Comparison of ENCODE assay signal across 10 cellular contexts in the genomic region with DNA sequence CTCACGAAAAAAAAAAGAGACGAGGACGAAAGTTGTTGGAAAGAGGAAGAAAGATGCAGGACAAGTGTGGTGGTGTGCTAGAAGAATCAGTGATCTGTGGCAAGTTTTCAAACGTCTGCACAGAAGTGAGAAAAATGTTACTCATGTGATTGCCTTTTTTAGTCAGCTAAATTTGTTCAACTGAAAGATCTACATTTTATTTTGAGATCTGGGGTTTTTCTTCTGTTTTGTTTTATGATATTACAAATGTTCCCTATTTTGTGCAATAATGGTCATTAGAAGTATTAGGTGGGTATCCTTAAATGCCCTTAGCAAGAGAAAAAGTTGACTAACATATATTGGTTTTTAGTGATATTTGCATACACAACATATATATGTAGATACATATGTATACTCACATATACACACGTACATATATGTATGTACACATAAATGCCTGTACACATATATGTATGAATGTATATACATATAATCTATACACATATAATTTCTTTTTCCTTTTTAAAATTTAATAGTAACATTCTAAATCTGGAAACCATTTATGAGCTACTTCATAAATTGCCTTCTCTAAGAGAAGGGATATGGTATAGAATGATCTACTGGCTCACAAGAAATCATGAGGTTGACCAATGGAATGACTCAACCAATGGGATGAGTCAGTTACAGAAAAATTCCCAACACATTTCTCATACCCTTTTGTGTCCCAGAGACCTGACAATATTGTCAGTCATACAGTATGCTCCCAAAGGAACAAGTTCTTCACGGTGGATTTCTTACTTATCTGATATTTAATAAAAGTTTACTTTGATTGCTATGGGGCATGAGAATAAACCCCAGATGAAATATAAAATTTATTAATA. TPM values are rescaled to one million over a fixed set of nuclear protein-coding genes. Genes with fewer than 3 reads are reported as not detected.
DNase-seq lines count a peak whose midpoint lies in the region; ATAC-seq, FAIRE-seq and TF ChIP-seq lines count a peak whose summit lies in the region.
"Had no signal": no experiment of that assay in that cellular context is flagged by ENCODE, and none has a peak within 500 bp of the region (broad histone marks: within the 10 kb centered on the region; RNA-seq: fewer than 3 reads in every experiment).

No MANE protein-coding gene starts in this region.

- no peak for FAIRE-seq in HepG2 (lab: Jason Lieb, UNC)
- FAIRE-seq: small intestine had no signal

- CTCF ChIA-PET in HepG2 (lab: Yijun Ruan, JAX; ENCODE audit: low intra/inter-chr PET ratio, low total read pairs) = no interaction called here

- intact Hi-C loops in HepG2 (cut with micrococcal nuclease; ENCODE audit: unreplicated experiment) = no loop called here

- no peak for TF ChIP-seq EP300 in HepG2 (IDR thresholded peaks at IDR 0.05; ENCODE audit: low read depth in 2 of 2, low read length in 2 of 2)
- TF ChIP-seq EP300 in HepG2 (CRISPR knock-in tag; IDR thresholded peaks at IDR 0.05; ENCODE audit: borderline replicate concordance) = no peak

- 6% methylated on average over 6 of the region's 6 CpGs for WGBS in HepG2 (ENCODE audit: low lambda C conversion rate)

- DNase-seq in ACHN = peak; percentile 82
- peak; percentile 83 for DNase-seq in astrocyte of the spinal cord (ENCODE audit: low read depth, low spot score)
- no peak for DNase-seq in NCI-H526 treated with DMSO at 0.1 percent for 48 hours (lab: John Stamatoyannopoulos, UW)
- no peak for DNase-seq in HepG2 (ENCODE audit: low spot score)
- DNase-seq in activated gamma-delta T cell (lab: John Stamatoyannopoulos, UW) = no peak
- no peak for DNase-seq in NCI-H510A (lab: John Stamatoyannopoulos, UW)
- DNase-seq: NCI-H748 treated with DMSO at 0.1 percent for 48 hours, small intestine had no signal

- no peak overlapping the region for H3K4me3 ChIP-seq in astrocyte of the spinal cord (ENCODE audit: low read depth, low read length)
- H3K4me3 ChIP-seq in HepG2 (replicated peaks in 1 of 3; ENCODE audit: insufficient read depth in 1 of 3, low read depth in 2 of 3, low read length in 3 of 3) = no peak overlapping the region

- BruUV-seq in HepG2 (replicated peaks; lab: Mats Ljungman, UMichigan) = no TSS peak

- TF ChIP-seq RAD21 in HepG2 (CRISPR knock-in tag; IDR thresholded peaks at IDR 0.05) = no peak

- H3K4me1 ChIP-seq in HepG2 (ENCODE audit: insufficient read depth, low read length) = no peaks in the 10 kb centered on the region

- no peak for TF ChIP-seq POLR2A in HepG2 (IDR thresholded peaks at IDR 0.05; ENCODE audit: insufficient read depth in 1 of 2, low read depth in 2 of 2, low read length in 2 of 2)

- no peaks in the 10 kb centered on the region for H3K9me3 ChIP-seq in HepG2 (ENCODE audit: low read length)

- peaks cover 0 to 7% of the 10 kb centered on the region in 2 experiments; a peak in 1 of 5 replicates for H3K27me3 ChIP-seq in HepG2 (ENCODE audit: control insufficient read depth in 1 of 2, insufficient read depth in 2 of 2, low read length in 2 of 2)

- in situ Hi-C loops in ACHN (cut with HindIII; ENCODE audit: low pct_ligation_motif_present, low pct_unique_long_range_greater_than_20kb, low sequenced_read_pairs) = no loop called here
- in situ Hi-C loops in astrocyte of the spinal cord (cut with HindIII; ENCODE audit: low sequenced_read_pairs) = no loop called here
- in situ Hi-C loops in HepG2 (cut with HindIII; ENCODE audit: extremely low pct_ligation_motif_present, low pct_unique_long_range_greater_than_20kb) = no loop called here

- POLR2A ChIA-PET in HepG2 (lab: Yijun Ruan, JAX) = no interaction called here

- ATAC-seq in GM19468 (IDR thresholded peaks at IDR 0.05; ENCODE audit: extremely low read depth, unreplicated experiment) (peak; percentile 65), HG03354 (IDR thresholded peaks at IDR 0.05; ENCODE audit: poor library complexity, severe bottlenecking, unreplicated experiment) (peak; percentile 81), HepG2 (no peak)

- H3K79me2 ChIP-seq in HepG2 (ENCODE audit: insufficient read depth, low read length) = no peaks in the 10 kb centered on the region

- no peaks in the 10 kb centered on the region for H3K36me3 ChIP-seq in HepG2 (replicated peaks in 1 of 2; ENCODE audit: control insufficient read depth in 1 of 2, insufficient read depth in 2 of 2, low read length in 2 of 2)

- no peaks in the 10 kb centered on the region for H4K20me1 ChIP-seq in HepG2 (ENCODE audit: insufficient read depth, low read length)

- no peak overlapping the region for H3K9ac ChIP-seq in HepG2 (ENCODE audit: insufficient read depth, low read depth, low read length)

- H2AFZ ChIP-seq in HepG2 (ENCODE audit: low read length) = no peak overlapping the region

- TF ChIP-seq CTCF in astrocyte of the spinal cord (IDR thresholded peaks at IDR 0.05; ENCODE audit: low read depth, low read length) (no peak), HepG2 (CRISPR knock-in tag; IDR thresholded peaks at IDR 0.05) (no peak)

- H3K4me2 ChIP-seq in HepG2 (ENCODE audit: low read depth, low read length) = no peak overlapping the region

- H3K27ac ChIP-seq in HepG2 (ENCODE audit: extremely low read length, insufficient read depth, low read length) = no peak overlapping the region

TF ChIP-seq in HepG2, 621 proteins besides CTCF, POLR2A, EP300 and RAD21 (continues in another document):
- TF ChIP-seq, protein P1, sequence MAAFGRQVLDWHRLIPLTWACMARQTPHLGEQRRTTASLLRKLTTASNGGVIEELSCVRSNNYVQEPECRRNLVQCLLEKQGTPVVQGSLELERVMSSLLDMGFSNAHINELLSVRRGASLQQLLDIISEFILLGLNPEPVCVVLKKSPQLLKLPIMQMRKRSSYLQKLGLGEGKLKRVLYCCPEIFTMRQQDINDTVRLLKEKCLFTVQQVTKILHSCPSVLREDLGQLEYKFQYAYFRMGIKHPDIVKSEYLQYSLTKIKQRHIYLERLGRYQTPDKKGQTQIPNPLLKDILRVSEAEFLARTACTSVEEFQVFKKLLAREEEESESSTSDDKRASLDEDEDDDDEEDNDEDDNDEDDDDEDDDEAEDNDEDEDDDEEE (CRISPR knock-in tag; IDR thresholded peaks at IDR 0.05) = no peak
- TF ChIP-seq BORCS8-MEF2B (CRISPR knock-in tag; IDR thresholded peaks at IDR 0.05) = no peak
- TF ChIP-seq ZNF33A (CRISPR knock-in tag; IDR thresholded peaks at IDR 0.05; ENCODE audit: borderline replicate concordance) = no peak
- no peak for TF ChIP-seq TOPORS (CRISPR knock-in tag; IDR thresholded peaks at IDR 0.05)
- no peak for TF ChIP-seq ZNF44 (CRISPR knock-in tag; IDR thresholded peaks at IDR 0.05)
- no peak for TF ChIP-seq FOXC1 (CRISPR knock-in tag; IDR thresholded peaks at IDR 0.05; ENCODE audit: borderline replicate concordance)
- no peak for TF ChIP-seq RFX5 (IDR thresholded peaks at IDR 0.05; ENCODE audit: low read depth, low read length)
- TF ChIP-seq WIZ (CRISPR knock-in tag; IDR thresholded peaks at IDR 0.05) = no peak
- TF ChIP-seq NR1H2 (CRISPR knock-in tag; IDR thresholded peaks at IDR 0.05; ENCODE audit: borderline replicate concordance, low read depth) = no peak
- TF ChIP-seq, protein P2, sequence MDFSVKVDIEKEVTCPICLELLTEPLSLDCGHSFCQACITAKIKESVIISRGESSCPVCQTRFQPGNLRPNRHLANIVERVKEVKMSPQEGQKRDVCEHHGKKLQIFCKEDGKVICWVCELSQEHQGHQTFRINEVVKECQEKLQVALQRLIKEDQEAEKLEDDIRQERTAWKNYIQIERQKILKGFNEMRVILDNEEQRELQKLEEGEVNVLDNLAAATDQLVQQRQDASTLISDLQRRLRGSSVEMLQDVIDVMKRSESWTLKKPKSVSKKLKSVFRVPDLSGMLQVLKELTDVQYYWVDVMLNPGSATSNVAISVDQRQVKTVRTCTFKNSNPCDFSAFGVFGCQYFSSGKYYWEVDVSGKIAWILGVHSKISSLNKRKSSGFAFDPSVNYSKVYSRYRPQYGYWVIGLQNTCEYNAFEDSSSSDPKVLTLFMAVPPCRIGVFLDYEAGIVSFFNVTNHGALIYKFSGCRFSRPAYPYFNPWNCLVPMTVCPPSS (IDR thresholded peaks at IDR 0.05) = no peak
- TF ChIP-seq, protein P3, sequence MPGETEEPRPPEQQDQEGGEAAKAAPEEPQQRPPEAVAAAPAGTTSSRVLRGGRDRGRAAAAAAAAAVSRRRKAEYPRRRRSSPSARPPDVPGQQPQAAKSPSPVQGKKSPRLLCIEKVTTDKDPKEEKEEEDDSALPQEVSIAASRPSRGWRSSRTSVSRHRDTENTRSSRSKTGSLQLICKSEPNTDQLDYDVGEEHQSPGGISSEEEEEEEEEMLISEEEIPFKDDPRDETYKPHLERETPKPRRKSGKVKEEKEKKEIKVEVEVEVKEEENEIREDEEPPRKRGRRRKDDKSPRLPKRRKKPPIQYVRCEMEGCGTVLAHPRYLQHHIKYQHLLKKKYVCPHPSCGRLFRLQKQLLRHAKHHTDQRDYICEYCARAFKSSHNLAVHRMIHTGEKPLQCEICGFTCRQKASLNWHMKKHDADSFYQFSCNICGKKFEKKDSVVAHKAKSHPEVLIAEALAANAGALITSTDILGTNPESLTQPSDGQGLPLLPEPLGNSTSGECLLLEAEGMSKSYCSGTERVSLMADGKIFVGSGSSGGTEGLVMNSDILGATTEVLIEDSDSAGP (CRISPR knock-in tag; IDR thresholded peaks at IDR 0.05; ENCODE audit: borderline replicate concordance) = no peak

RNA-seq across cellular contexts. Expression of a gene that starts 38.4 kb away (rescaled TPM):
- not detected in 2 replicates for total RNA-seq in HepG2 (2016; rRNA removed; fragmentation: Illumina TruSeq; extraction: Trizol)
- not detected in 2 replicates for total RNA-seq in HepG2 (2016; cell fraction: cytosol; rRNA removed; fragmentation: Illumina TruSeq; extraction: Trizol; ENCODE audit: low read depth)
- not detected in 2 replicates for total RNA-seq in HepG2 (2016; cell fraction: insoluble cytoplasmic fraction; rRNA removed; fragmentation: Illumina TruSeq; extraction: Trizol)
- not detected in 2 replicates for total RNA-seq in HepG2 (2016; cell fraction: membrane; rRNA removed; fragmentation: Illumina TruSeq; extraction: Trizol)
- total RNA-seq in HepG2 (2016; cell fraction: nucleus; rRNA removed; fragmentation: Illumina TruSeq; extraction: Trizol) = not detected in 2 replicates
- polyA plus RNA-seq in HepG2 (2011; rRNA removed) = not detected in 2 replicates
- polyA plus RNA-seq in HepG2 (2011; cell fraction: cytosol; rRNA removed) = not detected in 2 replicates
- not detected in 2 replicates for polyA plus RNA-seq in HepG2 (2011; cell fraction: nucleus; rRNA removed)
- not detected in 2 replicates for polyA plus RNA-seq in HepG2 (2012)
- not detected in 2 replicates for polyA plus RNA-seq in HepG2 (2016; cell fraction: cytosol; fragmentation: Illumina TruSeq; extraction: Trizol; ENCODE audit: low read depth)
- not detected in 2 replicates for polyA plus RNA-seq in HepG2 (2016; cell fraction: insoluble cytoplasmic fraction; fragmentation: Illumina TruSeq; extraction: Trizol; ENCODE audit: low read depth)
- not detected in 2 replicates for polyA plus RNA-seq in HepG2 (2016; cell fraction: membrane; fragmentation: Illumina TruSeq; extraction: Trizol; ENCODE audit: low read depth)
- not detected in 2 replicates for polyA plus RNA-seq in HepG2 (2016; cell fraction: nucleus; fragmentation: Illumina TruSeq; extraction: Trizol; ENCODE audit: insufficient read depth, low read depth)
- not detected in 2 replicates for polyA minus RNA-seq in HepG2 (2011; rRNA and poly(A)+ RNA removed; ENCODE audit: low replicate concordance)
- not detected in 2 replicates for polyA minus RNA-seq in HepG2 (2011; cell fraction: cytosol; rRNA and poly(A)+ RNA removed)
- not detected in 2 replicates for polyA minus RNA-seq in HepG2 (2011; cell fraction: nucleus; rRNA and poly(A)+ RNA removed)

Comparison
In these comparisons a context has a peak if more than half of its experiments do, and no peak if none do; other contexts are left out.
1. DNase-seq: peak in ACHN (single experiment) and astrocyte of the spinal cord (single experiment); none in NCI-H526 treated with DMSO at 0.1 percent for 48 hours (single experiment), HepG2 (single experiment), activated gamma-delta T cell (single experiment) and NCI-H510A (single experiment).